Comparison of ENCODE assay signal across 1 cellular context in the genomic region with DNA sequence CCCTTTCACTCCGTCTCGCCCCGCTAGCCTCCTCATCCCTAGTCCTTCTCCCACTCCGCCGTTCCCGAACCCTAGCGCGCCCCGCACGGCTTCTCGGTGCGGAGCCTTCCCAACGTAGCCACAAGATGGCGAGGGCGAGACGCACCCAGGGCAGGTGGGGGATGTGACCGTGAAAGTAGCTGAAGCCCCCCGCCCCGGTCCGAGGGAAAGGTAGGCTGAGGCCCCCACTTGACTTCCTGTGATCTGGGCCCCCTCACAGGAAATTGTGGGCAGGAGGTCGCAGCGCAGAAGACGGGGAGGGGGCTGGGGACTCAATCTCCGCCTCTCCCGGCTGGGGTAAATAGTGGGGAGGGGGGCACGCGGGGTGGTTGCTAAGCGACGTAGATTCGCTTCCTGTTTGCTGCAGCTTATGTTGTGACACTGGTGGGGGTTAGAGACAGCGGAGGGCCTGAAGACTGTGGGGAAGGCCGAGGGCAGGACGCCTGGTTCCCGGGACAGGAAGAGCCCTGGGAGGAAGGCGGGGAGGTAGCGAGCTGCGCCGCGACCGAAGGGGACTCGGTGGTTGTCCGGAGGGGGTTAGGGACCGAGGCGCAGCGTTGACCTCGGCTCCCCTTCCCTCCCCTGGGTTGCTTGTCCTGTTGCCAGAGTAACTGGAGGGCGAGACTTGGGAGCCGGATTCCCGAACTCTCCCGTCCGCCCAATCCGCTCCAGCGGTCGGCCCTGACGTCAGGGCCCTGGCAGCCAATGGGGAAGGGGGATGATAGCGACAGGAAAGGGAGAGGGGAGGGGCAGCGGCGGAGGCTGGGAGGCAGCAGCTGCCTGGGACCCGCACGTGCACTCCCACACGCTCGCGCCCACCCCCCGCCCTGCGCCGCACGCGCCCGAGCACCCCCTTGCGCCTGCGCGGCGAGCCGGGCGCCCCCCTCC.
TF ChIP-seq lines count a peak whose summit lies in the region.

No MANE protein-coding gene starts in this region.

TF ChIP-seq in HepG2, 621 proteins besides CTCF, POLR2A, EP300 and RAD21 (continued from another document and continues in another):
- TF ChIP-seq HDAC2 (CRISPR knock-in tag; IDR thresholded peaks at IDR 0.05) (peak; percentile 48; the same call in 1 of the 2 replicates), NAIF1 (CRISPR knock-in tag; IDR thresholded peaks at IDR 0.05; ENCODE audit: borderline replicate concordance) (no peak; the same call in 1 of the 2 replicates), ZNF124 (CRISPR knock-in tag; IDR thresholded peaks at IDR 0.05) (no peak), MXI1 (IDR thresholded peaks at IDR 0.05; ENCODE audit: borderline replicate concordance, low read depth, low read length) (peak; percentile 82; the same call in 1 of the 3 replicates), HHEX (CRISPR knock-in tag; IDR thresholded peaks at IDR 0.05) (no peak), MIER2 (CRISPR knock-in tag; IDR thresholded peaks at IDR 0.05) (no peak), IRX3 (CRISPR knock-in tag; IDR thresholded peaks at IDR 0.05; ENCODE audit: borderline replicate concordance, low read depth) (0 out of 2 replicates have a peak, but pooled peaks have one; percentile 22), NFIB (CRISPR knock-in tag; IDR thresholded peaks at IDR 0.05; ENCODE audit: borderline replicate concordance) (no peak), CHCHD3 (CRISPR knock-in tag; IDR thresholded peaks at IDR 0.05) (peak; percentile 84; the same call in 1 of the 2 replicates), TGIF2 (CRISPR knock-in tag; IDR thresholded peaks at IDR 0.05) (peak; percentile 67), SSRP1 (CRISPR knock-in tag; IDR thresholded peaks at IDR 0.05) (no peak), ZNF543 (CRISPR knock-in tag; IDR thresholded peaks at IDR 0.05) (0 out of 2 replicates have a peak, but pooled peaks have one; percentile 16), FOXA3 (CRISPR knock-in tag; IDR thresholded peaks at IDR 0.05) (peak; percentile 10; the same call in 1 of the 2 replicates), HES4 (CRISPR knock-in tag; IDR thresholded peaks at IDR 0.05; ENCODE audit: borderline replicate concordance) (0 out of 2 replicates have a peak, but pooled peaks have one; percentile 5), KDM5A (IDR thresholded peaks at IDR 0.05; ENCODE audit: borderline replicate concordance, low read length) (no peak), ELF3 (CRISPR knock-in tag; IDR thresholded peaks at IDR 0.05) (peak; percentile 19; the same call in 1 of the 2 replicates), KAT8 (CRISPR knock-in tag; IDR thresholded peaks at IDR 0.05) (peak; percentile 30; the same call in 1 of the 2 replicates), RBM22 (optimal IDR thresholded peaks at IDR 0.05; ENCODE audit: low read length) (peak; percentile 64), ZNF674 (CRISPR knock-in tag; IDR thresholded peaks at IDR 0.05; ENCODE audit: low read depth) (no peak), BHLHE40 (IDR thresholded peaks at IDR 0.05; ENCODE audit: low read length) (peak; percentile 100), MEF2D (CRISPR knock-in tag; IDR thresholded peaks at IDR 0.05) (peak; percentile 49; the same call in 1 of the 2 replicates), MAZ (IDR thresholded peaks at IDR 0.05; ENCODE audit: borderline replicate concordance, low read depth, low read length) (peak; percentile 87), MAZ (CRISPR knock-in tag; IDR thresholded peaks at IDR 0.05; ENCODE audit: low read depth) (peak; percentile 88), ZNF629 (CRISPR knock-in tag; conservative IDR thresholded peaks at IDR 0.05) (no peak), ZNF350 (CRISPR knock-in tag; IDR thresholded peaks at IDR 0.05; ENCODE audit: borderline replicate concordance, low read depth) (peak; percentile 62; the same call in 1 of the 2 replicates), PPARG (CRISPR knock-in tag; conservative IDR thresholded peaks at IDR 0.05) (no peak), ZSCAN29 (CRISPR knock-in tag; conservative IDR thresholded peaks at IDR 0.05) (0 out of 2 replicates have a peak, but pooled peaks have one; percentile 45), YEATS4 (CRISPR knock-in tag; IDR thresholded peaks at IDR 0.05; ENCODE audit: borderline replicate concordance) (no peak), NKX3-1 (CRISPR knock-in tag; IDR thresholded peaks at IDR 0.05) (no peak), SMC3 (IDR thresholded peaks at IDR 0.05; ENCODE audit: low read length) (peak; percentile 36; the same call in 1 of the 2 replicates), ZBTB42 (CRISPR knock-in tag; IDR thresholded peaks at IDR 0.05) (no peak), ZNF33A (CRISPR knock-in tag; IDR thresholded peaks at IDR 0.05; ENCODE audit: borderline replicate concordance) (no peak), ZNF790 (CRISPR knock-in tag; IDR thresholded peaks at IDR 0.05; ENCODE audit: borderline replicate concordance) (peak; percentile 52; the same call in 1 of the 2 replicates), HIVEP1 (CRISPR knock-in tag; IDR thresholded peaks at IDR 0.05) (peak; percentile 83; the same call in 1 of the 2 replicates), ZFX (CRISPR knock-in tag; IDR thresholded peaks at IDR 0.05; ENCODE audit: low read depth) (peak; percentile 60; the same call in 1 of the 2 replicates), MYC (CRISPR knock-in tag; IDR thresholded peaks at IDR 0.05; ENCODE audit: borderline replicate concordance) (peak; percentile 85), RFX5 (IDR thresholded peaks at IDR 0.05; ENCODE audit: low read depth, low read length) (peak; percentile 91)
- TF ChIP-seq, protein P1, sequence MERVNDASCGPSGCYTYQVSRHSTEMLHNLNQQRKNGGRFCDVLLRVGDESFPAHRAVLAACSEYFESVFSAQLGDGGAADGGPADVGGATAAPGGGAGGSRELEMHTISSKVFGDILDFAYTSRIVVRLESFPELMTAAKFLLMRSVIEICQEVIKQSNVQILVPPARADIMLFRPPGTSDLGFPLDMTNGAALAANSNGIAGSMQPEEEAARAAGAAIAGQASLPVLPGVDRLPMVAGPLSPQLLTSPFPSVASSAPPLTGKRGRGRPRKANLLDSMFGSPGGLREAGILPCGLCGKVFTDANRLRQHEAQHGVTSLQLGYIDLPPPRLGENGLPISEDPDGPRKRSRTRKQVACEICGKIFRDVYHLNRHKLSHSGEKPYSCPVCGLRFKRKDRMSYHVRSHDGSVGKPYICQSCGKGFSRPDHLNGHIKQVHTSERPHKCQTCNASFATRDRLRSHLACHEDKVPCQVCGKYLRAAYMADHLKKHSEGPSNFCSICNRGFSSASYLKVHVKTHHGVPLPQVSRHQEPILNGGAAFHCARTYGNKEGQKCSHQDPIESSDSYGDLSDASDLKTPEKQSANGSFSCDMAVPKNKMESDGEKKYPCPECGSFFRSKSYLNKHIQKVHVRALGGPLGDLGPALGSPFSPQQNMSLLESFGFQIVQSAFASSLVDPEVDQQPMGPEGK (CRISPR knock-in tag; IDR thresholded peaks at IDR 0.05), result peak; percentile 67
- TF ChIP-seq, protein P2, sequence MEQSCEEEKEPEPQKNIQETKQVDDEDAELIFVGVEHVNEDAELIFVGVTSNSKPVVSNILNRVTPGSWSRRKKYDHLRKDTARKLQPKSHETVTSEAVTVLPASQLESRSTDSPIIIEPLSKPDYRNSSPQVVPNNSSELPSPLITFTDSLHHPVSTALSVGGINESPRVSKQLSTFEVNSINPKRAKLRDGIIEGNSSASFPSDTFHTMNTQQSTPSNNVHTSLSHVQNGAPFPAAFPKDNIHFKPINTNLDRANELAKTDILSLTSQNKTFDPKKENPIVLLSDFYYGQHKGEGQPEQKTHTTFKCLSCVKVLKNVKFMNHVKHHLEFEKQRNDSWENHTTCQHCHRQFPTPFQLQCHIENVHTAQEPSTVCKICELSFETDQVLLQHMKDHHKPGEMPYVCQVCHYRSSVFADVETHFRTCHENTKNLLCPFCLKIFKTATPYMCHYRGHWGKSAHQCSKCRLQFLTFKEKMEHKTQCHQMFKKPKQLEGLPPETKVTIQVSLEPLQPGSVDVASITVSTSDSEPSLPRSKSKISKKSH (CRISPR knock-in tag; IDR thresholded peaks at IDR 0.05; ENCODE audit: borderline replicate concordance), result no peak
- TF ChIP-seq, protein P3, sequence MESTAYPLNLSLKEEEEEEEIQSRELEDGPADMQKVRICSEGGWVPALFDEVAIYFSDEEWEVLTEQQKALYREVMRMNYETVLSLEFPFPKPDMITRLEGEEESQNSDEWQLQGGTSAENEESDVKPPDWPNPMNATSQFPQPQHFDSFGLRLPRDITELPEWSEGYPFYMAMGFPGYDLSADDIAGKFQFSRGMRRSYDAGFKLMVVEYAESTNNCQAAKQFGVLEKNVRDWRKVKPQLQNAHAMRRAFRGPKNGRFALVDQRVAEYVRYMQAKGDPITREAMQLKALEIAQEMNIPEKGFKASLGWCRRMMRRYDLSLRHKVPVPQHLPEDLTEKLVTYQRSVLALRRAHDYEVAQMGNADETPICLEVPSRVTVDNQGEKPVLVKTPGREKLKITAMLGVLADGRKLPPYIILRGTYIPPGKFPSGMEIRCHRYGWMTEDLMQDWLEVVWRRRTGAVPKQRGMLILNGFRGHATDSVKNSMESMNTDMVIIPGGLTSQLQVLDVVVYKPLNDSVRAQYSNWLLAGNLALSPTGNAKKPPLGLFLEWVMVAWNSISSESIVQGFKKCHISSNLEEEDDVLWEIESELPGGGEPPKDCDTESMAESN (CRISPR knock-in tag; conservative IDR thresholded peaks at IDR 0.05), result 0 out of 2 replicates have a peak, but pooled peaks have one; percentile 54
- TF ChIP-seq, protein P4, sequence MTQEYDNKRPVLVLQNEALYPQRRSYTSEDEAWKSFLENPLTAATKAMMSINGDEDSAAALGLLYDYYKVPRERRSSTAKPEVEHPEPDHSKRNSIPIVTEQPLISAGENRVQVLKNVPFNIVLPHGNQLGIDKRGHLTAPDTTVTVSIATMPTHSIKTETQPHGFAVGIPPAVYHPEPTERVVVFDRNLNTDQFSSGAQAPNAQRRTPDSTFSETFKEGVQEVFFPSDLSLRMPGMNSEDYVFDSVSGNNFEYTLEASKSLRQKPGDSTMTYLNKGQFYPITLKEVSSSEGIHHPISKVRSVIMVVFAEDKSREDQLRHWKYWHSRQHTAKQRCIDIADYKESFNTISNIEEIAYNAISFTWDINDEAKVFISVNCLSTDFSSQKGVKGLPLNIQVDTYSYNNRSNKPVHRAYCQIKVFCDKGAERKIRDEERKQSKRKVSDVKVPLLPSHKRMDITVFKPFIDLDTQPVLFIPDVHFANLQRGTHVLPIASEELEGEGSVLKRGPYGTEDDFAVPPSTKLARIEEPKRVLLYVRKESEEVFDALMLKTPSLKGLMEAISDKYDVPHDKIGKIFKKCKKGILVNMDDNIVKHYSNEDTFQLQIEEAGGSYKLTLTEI (CRISPR knock-in tag; conservative IDR thresholded peaks at IDR 0.05), result no peak
- TF ChIP-seq, protein P5, sequence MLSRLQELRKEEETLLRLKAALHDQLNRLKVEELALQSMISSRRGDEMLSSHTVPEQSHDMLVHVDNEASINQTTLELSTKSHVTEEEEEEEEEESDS (CRISPR knock-in tag; IDR thresholded peaks at IDR 0.05; ENCODE audit: borderline replicate concordance), result no peak
- TF ChIP-seq, protein P6, sequence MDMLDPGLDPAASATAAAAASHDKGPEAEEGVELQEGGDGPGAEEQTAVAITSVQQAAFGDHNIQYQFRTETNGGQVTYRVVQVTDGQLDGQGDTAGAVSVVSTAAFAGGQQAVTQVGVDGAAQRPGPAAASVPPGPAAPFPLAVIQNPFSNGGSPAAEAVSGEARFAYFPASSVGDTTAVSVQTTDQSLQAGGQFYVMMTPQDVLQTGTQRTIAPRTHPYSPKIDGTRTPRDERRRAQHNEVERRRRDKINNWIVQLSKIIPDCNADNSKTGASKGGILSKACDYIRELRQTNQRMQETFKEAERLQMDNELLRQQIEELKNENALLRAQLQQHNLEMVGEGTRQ (IDR thresholded peaks at IDR 0.05; ENCODE audit: low read depth, low read length), result 0 out of 2 replicates have a peak, but pooled peaks have one; percentile 11
- TF ChIP-seq, protein P6 (CRISPR knock-in tag; IDR thresholded peaks at IDR 0.05; ENCODE audit: borderline replicate concordance), result no peak
- TF ChIP-seq, protein P7, sequence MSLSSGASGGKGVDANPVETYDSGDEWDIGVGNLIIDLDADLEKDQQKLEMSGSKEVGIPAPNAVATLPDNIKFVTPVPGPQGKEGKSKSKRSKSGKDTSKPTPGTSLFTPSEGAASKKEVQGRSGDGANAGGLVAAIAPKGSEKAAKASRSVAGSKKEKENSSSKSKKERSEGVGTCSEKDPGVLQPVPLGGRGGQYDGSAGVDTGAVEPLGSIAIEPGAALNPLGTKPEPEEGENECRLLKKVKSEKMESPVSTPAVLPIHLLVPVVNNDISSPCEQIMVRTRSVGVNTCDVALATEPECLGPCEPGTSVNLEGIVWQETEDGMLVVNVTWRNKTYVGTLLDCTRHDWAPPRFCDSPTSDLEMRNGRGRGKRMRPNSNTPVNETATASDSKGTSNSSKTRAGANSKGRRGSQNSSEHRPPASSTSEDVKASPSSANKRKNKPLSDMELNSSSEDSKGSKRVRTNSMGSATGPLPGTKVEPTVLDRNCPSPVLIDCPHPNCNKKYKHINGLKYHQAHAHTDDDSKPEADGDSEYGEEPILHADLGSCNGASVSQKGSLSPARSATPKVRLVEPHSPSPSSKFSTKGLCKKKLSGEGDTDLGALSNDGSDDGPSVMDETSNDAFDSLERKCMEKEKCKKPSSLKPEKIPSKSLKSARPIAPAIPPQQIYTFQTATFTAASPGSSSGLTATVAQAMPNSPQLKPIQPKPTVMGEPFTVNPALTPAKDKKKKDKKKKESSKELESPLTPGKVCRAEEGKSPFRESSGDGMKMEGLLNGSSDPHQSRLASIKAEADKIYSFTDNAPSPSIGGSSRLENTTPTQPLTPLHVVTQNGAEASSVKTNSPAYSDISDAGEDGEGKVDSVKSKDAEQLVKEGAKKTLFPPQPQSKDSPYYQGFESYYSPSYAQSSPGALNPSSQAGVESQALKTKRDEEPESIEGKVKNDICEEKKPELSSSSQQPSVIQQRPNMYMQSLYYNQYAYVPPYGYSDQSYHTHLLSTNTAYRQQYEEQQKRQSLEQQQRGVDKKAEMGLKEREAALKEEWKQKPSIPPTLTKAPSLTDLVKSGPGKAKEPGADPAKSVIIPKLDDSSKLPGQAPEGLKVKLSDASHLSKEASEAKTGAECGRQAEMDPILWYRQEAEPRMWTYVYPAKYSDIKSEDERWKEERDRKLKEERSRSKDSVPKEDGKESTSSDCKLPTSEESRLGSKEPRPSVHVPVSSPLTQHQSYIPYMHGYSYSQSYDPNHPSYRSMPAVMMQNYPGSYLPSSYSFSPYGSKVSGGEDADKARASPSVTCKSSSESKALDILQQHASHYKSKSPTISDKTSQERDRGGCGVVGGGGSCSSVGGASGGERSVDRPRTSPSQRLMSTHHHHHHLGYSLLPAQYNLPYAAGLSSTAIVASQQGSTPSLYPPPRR (CRISPR knock-in tag; IDR thresholded peaks at IDR 0.05; ENCODE audit: borderline replicate concordance), result 0 out of 2 replicates have a peak, but pooled peaks have one; percentile 42
